ENCODE assay signal across 32 cellular contexts in the genomic region with DNA sequence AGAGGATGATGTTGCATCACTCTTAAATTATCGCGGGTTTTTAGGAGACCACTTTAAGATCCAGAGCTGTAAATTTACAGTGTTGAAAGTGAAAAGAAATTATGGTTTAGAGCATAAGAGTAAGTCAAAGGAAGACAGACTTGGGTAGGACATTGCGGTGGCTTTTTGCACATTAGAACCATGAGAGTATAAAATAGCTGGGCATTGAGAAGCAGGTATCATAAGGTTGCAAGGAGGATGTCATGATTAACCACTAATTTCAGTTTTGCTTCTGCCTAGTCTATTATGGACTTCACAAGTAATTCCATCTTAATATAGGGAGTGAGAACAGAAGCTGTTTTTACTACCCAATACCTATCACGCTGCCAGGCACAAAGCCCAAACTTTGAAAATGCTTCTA. TPM values are rescaled to one million over a fixed set of nuclear protein-coding genes. Genes with fewer than 3 reads are reported as not detected.
"Had no signal": no experiment of that assay in that cellular context is flagged by ENCODE, and none has a peak within 500 bp of the region (broad histone marks: within the 10 kb centered on the region; RNA-seq: fewer than 3 reads in every experiment).

No MANE protein-coding gene starts in this region.

- H3K4me3 ChIP-seq: colonic mucosa, esophagus squamous epithelium, gastrocnemius medialis, heart right ventricle, left lung, lower lobe of right lung, mucosa of descending colon had no signal

- H3K27me3 Mint-ChIP-seq: dendritic cell treated with granulocyte-macrophage colony-stimulating factor and Interleukin-4, amounts not matched to agents 40 ng/mL and 50 ng/mL, for 4 days; effector memory CD8-positive, alpha-beta T cell had no signal

- DNase-seq: colonic mucosa; cortex of kidney; effector CD8-positive, alpha-beta T cell; effector memory CD8-positive, alpha-beta T cell; endodermal cell; erythroblast; esophagus squamous epithelium; foreskin fibroblast; foreskin melanocyte; gastrocnemius medialis; glutamatergic neuron; head of caudate nucleus; heart right ventricle; hippocampal formation; left cardiac atrium; left lung; left ventricle myocardium superior; lower lobe of right lung; mesenchymal stem cell; mucosa of descending colon; naive B cell had no signal

- H3K4me1 ChIP-seq: colonic mucosa, esophagus squamous epithelium, gastrocnemius medialis, heart right ventricle, left lung, lower lobe of right lung had no signal

- FAIRE-seq: endometrium, keratinocyte had no signal

- H3K36me3 Mint-ChIP-seq: mesothelial cell of epicardium, naive B cell had no signal

- H3K36me3 ChIP-seq: colonic mucosa, esophagus squamous epithelium, gastrocnemius medialis, heart right ventricle, left lung, lower lobe of right lung had no signal

- H3K27ac ChIP-seq: colonic mucosa, epithelial cell of prostate, esophagus squamous epithelium, gastrocnemius medialis, heart right ventricle, left lung, lower lobe of right lung had no signal

- ATAC-seq: effector memory CD8-positive, alpha-beta T cell; esophagus mucosa; gastrocnemius medialis; heart right ventricle; left cardiac atrium; left lung; left ventricle myocardium superior; lower lobe of right lung; mucosa of descending colon had no signal

- H3K27me3 ChIP-seq: colonic mucosa, esophagus squamous epithelium, gastrocnemius medialis, heart right ventricle, left lung had no signal

- H3K4me1 Mint-ChIP-seq: endodermal cell, mesothelial cell of epicardium, naive B cell had no signal

- H3K9me3 ChIP-seq: colonic mucosa, esophagus squamous epithelium, gastrocnemius medialis, heart right ventricle, left lung, lower lobe of right lung, mucosa of descending colon had no signal

- H3K4me3 Mint-ChIP-seq: dendritic cell treated with granulocyte-macrophage colony-stimulating factor and Interleukin-4, amounts not matched to agents 40 ng/mL and 50 ng/mL, for 4 days; effector memory CD8-positive, alpha-beta T cell; endodermal cell; mesothelial cell of epicardium; naive B cell had no signal

- H3K27ac Mint-ChIP-seq: dendritic cell treated with granulocyte-macrophage colony-stimulating factor and Interleukin-4, amounts not matched to agents 40 ng/mL and 50 ng/mL, for 4 days; effector memory CD8-positive, alpha-beta T cell; endodermal cell; mesothelial cell of epicardium; naive B cell had no signal

- H3K9me3 Mint-ChIP-seq: dendritic cell treated with granulocyte-macrophage colony-stimulating factor and Interleukin-4, amounts not matched to agents 40 ng/mL and 50 ng/mL, for 4 days; effector memory CD8-positive, alpha-beta T cell; endodermal cell; mesothelial cell of epicardium; naive B cell had no signal

RNA-seq across cellular contexts. Expression of a gene that starts 57.7 kb away (rescaled TPM):
- total RNA-seq: colonic mucosa, dermis microvascular lymphatic vessel endothelial cell, esophagus mucosa, glomerular endothelial cell, kidney epithelial cell, left ventricle myocardium superior, lung microvascular endothelial cell, mesothelial cell of epicardium, mucosa of descending colon, myocyte had no signal
